Comparison of ENCODE assay signal across 23 cellular contexts in the genomic region with DNA sequence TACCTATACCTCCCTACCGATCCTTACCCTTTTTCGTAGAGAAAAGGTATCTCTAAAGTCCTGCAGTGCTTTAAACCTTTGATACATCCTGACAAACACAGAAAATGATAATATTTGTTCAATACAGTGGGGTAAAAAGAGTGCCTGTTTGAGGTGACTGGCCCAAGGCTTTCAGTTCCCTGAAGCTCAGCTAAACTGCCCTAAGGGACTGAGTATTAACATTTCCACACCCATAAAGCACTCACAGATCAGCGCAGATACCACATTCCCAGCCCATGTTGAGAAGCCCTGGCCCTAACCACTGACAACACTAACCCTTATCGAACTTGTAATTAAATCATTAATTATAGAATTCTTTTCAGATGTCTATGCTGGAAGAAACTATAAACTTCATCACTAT.
DNase-seq lines count a peak whose midpoint lies in the region; ATAC-seq and TF ChIP-seq lines count a peak whose summit lies in the region.
"Had no signal": no experiment of that assay in that cellular context is flagged by ENCODE, and none has a peak within 500 bp of the region (broad histone marks: within the 10 kb centered on the region; RNA-seq: fewer than 3 reads in every experiment).

No MANE protein-coding gene starts in this region.

- H3K4me2 ChIP-seq in GM23248 (ENCODE audit: unreplicated experiment) (peak overlapping the region; percentile 11), smooth muscle cell (peak overlapping the region; percentile 71)

- no peak overlapping the region for H3K9ac ChIP-seq in GM23248
- peak overlapping the region; percentile 77 for H3K9ac ChIP-seq in smooth muscle cell (ENCODE audit: low read depth)

- DNase-seq in GM23248 (no peak), SJSA1 (ENCODE audit: low read depth in 1 of 2, low spot score in 2 of 2) (no peak), iPS-NIHi7 (ENCODE audit: extremely low spot score) (peak; percentile 37), smooth muscle cell (lab: John Stamatoyannopoulos, UW; ENCODE audit: unreplicated experiment) (no peak), DMS114 treated with DMSO at 0.1 percent for 48 hours (lab: John Stamatoyannopoulos, UW; ENCODE audit: unreplicated experiment) (no peak), T-helper 2 cell (no peak), HuH-7.5 (ENCODE audit: low spot score) (no peak)
- DNase-seq: activated CD4-positive, CD25-positive, alpha-beta regulatory T cell treated with anti-CD3 and anti-CD28 coated beads, Interleukin-2, amount 50 U/mL, for 72 hours; activated CD8-positive, alpha-beta T cell treated with anti-CD3 and anti-CD28 coated beads, Interleukin-2, amount 10 ng/mL, durations not matched to agents 7 days and 5 days; activated naive CD4-positive, alpha-beta T cell treated with anti-CD3 and anti-CD28 coated beads for 36 hours; activated T-cell treated with anti-CD3 and anti-CD28 coated beads, Interleukin-2, amount 50 U/mL, for 24 hours; DMS79; effector memory CD8-positive, alpha-beta T cell; HCEC 1CT; head of caudate nucleus; immature natural killer cell; lower lobe of right lung; NCI-H1417; occipital lobe; stimulated activated CD8-positive, alpha-beta memory T cell treated with anti-CD3 and anti-CD28 coated beads, Interleukin-4, amount 100 ng/mL, for 48 hours had no signal

- H3F3A ChIP-seq in GM23248 (ENCODE audit: insufficient read depth) (peaks cover 42% of the 10 kb centered on the region), smooth muscle cell (ENCODE audit: low read depth) (peaks cover 18% of the 10 kb centered on the region)

- H3K9me3 ChIP-seq in GM23248 (ENCODE audit: low read depth) (no peaks in the 10 kb centered on the region), SJSA1 (replicated peaks) (no peaks in the 10 kb centered on the region), smooth muscle cell (replicated peaks; ENCODE audit: low read depth) (no peaks in the 10 kb centered on the region)
- H3K9me3 ChIP-seq: ascending aorta, lower lobe of right lung had no signal

- H3K36me3 ChIP-seq in GM23248 (ENCODE audit: low read depth): no peaks in the 10 kb centered on the region
- H3K36me3 ChIP-seq in SJSA1: no peaks in the 10 kb centered on the region; the same call in 1 of the 2 replicates
- H3K36me3 ChIP-seq in smooth muscle cell (ENCODE audit: low read depth): no peaks in the 10 kb centered on the region
- H3K36me3 ChIP-seq: ascending aorta, lower lobe of right lung had no signal

- no peak for ATAC-seq in HG02642 (IDR thresholded peaks at IDR 0.05; ENCODE audit: poor library complexity, unreplicated experiment)
- ATAC-seq: activated CD8-positive, alpha-beta T cell treated with anti-CD3 and anti-CD28 coated beads, Interleukin-2, amount 10 ng/mL, durations not matched to agents 7 days and 5 days; effector memory CD8-positive, alpha-beta T cell; lower lobe of right lung had no signal

- H3K27me3 ChIP-seq in GM23248 (replicated peaks; ENCODE audit: insufficient read depth) (no peaks in the 10 kb centered on the region), SJSA1 (replicated peaks) (no peaks in the 10 kb centered on the region), smooth muscle cell (ENCODE audit: low read depth) (no peaks in the 10 kb centered on the region)
- H3K27me3 ChIP-seq: ascending aorta had no signal

- WGBS in GM23248 (ENCODE audit: low coverage in 1 of 2, low lambda C conversion rate in 2 of 2, missing lambda C conversion rate in 2 of 2), 2 experiments: 76% methylated on average over 4 of the region's 4 CpGs
- WGBS in smooth muscle cell (ENCODE audit: low lambda C conversion rate): 44% methylated on average over 4 of the region's 4 CpGs

- TF ChIP-seq CTCF in smooth muscle cell (IDR thresholded peaks at IDR 0.05; ENCODE audit: borderline replicate concordance, insufficient read depth, poor library complexity, severe bottlenecking): no peak

- peaks cover 42% of the 10 kb centered on the region for H3K4me1 ChIP-seq in GM23248 (ENCODE audit: insufficient read depth)
- H3K4me1 ChIP-seq in SJSA1 (replicated peaks): peaks cover 59% of the 10 kb centered on the region
- peaks cover 40% of the 10 kb centered on the region for H3K4me1 ChIP-seq in smooth muscle cell (ENCODE audit: low read depth)

- H2AFZ ChIP-seq in GM23248: no peak overlapping the region
- H2AFZ ChIP-seq in smooth muscle cell (ENCODE audit: low read depth): no peak overlapping the region

- H3K79me2 ChIP-seq in GM23248 (ENCODE audit: insufficient read depth): peaks cover 71% of the 10 kb centered on the region
- H3K79me2 ChIP-seq in smooth muscle cell (ENCODE audit: low read depth): peaks cover 40% of the 10 kb centered on the region

- H3K4me3 ChIP-seq in GM23248 (no peak overlapping the region), SJSA1 (no peak overlapping the region), smooth muscle cell (no peak overlapping the region)
- H3K4me3 ChIP-seq: ascending aorta, lower lobe of right lung had no signal

- no peaks in the 10 kb centered on the region for H3K9me2 ChIP-seq in GM23248 (ENCODE audit: insufficient read depth)

- H4K20me1 ChIP-seq in GM23248 (ENCODE audit: insufficient read depth): no peaks in the 10 kb centered on the region
- no peaks in the 10 kb centered on the region for H4K20me1 ChIP-seq in smooth muscle cell (ENCODE audit: low read depth)

- in situ Hi-C loops in GM23248 (cut with MboI): no loop called here

- H3K27ac ChIP-seq in GM23248 (peak overlapping the region; percentile 32; the same call in 1 of the 2 replicates), SJSA1 (peak overlapping the region; percentile 36), smooth muscle cell (ENCODE audit: low read depth) (peak overlapping the region; percentile 97)
- H3K27ac ChIP-seq: ascending aorta, lower lobe of right lung, RWPE1 had no signal

Comparison
In these comparisons a context has a peak if more than half of its experiments do, and no peak if none do; other contexts are left out.
1. H3K27ac ChIP-seq: peak in every context shown above with its lines; median percentile 97 in smooth muscle cell; 36 in SJSA1; 32 in GM23248.